Comparison of ENCODE assay signal across 17 cellular contexts in the genomic region with DNA sequence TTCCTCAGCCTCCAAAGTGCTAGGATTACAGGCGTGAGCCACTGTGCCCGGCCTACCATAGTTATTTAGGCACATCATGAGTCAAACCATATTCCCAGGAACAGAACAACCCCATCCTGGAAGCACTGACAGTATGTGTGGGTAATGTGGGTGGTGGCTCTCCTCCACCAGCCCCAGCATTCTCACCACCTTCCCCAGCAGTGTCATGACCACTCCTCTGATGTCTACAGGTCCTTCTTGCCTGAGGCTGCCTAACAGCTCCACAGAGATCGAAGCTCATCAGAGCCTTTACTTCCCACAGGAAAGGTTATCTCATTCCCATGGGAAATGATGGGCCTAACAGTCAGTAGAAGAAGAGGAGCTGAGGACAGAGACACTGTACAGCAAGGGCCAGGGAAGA.
"Had no signal": no experiment of that assay in that cellular context is flagged by ENCODE, and none has a peak within 500 bp of the region (broad histone marks: within the 10 kb centered on the region; RNA-seq: fewer than 3 reads in every experiment).

No MANE protein-coding gene starts in this region.

- H3K9me3 Mint-ChIP-seq: stimulated activated naive CD8-positive, alpha-beta T cell treated with anti-CD3 and anti-CD28 coated beads, Interleukin-15, amount 100 ng/mL, for 72 hours had no signal

- H3K9me3 ChIP-seq: body of pancreas, esophagus muscularis mucosa, testis had no signal

- H3K36me3 Mint-ChIP-seq: activated naive CD4-positive, alpha-beta T cell treated with anti-CD3 and anti-CD28 coated beads, Interleukin-2, amount 50 U/mL, for 24 hours had no signal

- FAIRE-seq: urothelium cell line had no signal

- H3K27me3 ChIP-seq: body of pancreas, esophagus muscularis mucosa, testis had no signal

- DNase-seq: activated B cell treated with CpG ODN at 0.5 μM for 24 hours; activated CD4-positive, alpha-beta T cell treated with anti-CD3 and anti-CD28 coated beads, Interleukin-2, amount 50 U/mL, for 1 hour; activated effector memory CD4-positive, alpha-beta T cell treated with Interleukin-2 at 50 U/mL for 16 hours; activated T-cell treated with anti-CD3 and anti-CD28 coated beads, Interleukin-2, amount 50 U/mL, for 1 hour; dermis blood vessel endothelial cell; endodermal cell; left colon; nephron progenitor cell; stimulated activated CD4-positive, alpha-beta T cell treated with anti-CD3 and anti-CD28 coated beads, Interleukin-15, amount 100 ng/mL, for 24 hours; stimulated activated CD4-positive, alpha-beta T cell treated with anti-CD3 and anti-CD28 coated beads, Interleukin-4, amount 100 ng/mL, for 24 hours; stimulated activated naive CD8-positive, alpha-beta T cell treated with anti-CD3 and anti-CD28 coated beads, Interleukin-15, amount 100 ng/mL, for 72 hours; T-helper 17 cell; testis had no signal

- H3K27ac ChIP-seq: esophagus muscularis mucosa, testis had no signal

- H3K4me1 ChIP-seq: testis had no signal

- H3K4me3 Mint-ChIP-seq: activated B cell treated with CpG ODN at 0.5 μM for 24 hours; activated naive CD4-positive, alpha-beta T cell treated with anti-CD3 and anti-CD28 coated beads, Interleukin-2, amount 50 U/mL, for 24 hours; endodermal cell; nephron progenitor cell; stimulated activated naive CD8-positive, alpha-beta T cell treated with anti-CD3 and anti-CD28 coated beads, Interleukin-15, amount 100 ng/mL, for 72 hours; T-helper 17 cell had no signal

- ATAC-seq: stimulated activated naive CD8-positive, alpha-beta T cell treated with anti-CD3 and anti-CD28 coated beads, Interleukin-15, amount 100 ng/mL, for 72 hours; T-helper 17 cell had no signal

- H3K4me3 ChIP-seq: body of pancreas, esophagus muscularis mucosa, testis had no signal

- H3K27ac Mint-ChIP-seq: activated B cell treated with CpG ODN at 0.5 μM for 24 hours; activated naive CD4-positive, alpha-beta T cell treated with anti-CD3 and anti-CD28 coated beads, Interleukin-2, amount 50 U/mL, for 24 hours; nephron progenitor cell; T-helper 17 cell had no signal

- H3K4me1 Mint-ChIP-seq: activated B cell treated with CpG ODN at 0.5 μM for 24 hours; activated naive CD4-positive, alpha-beta T cell treated with anti-CD3 and anti-CD28 coated beads, Interleukin-2, amount 50 U/mL, for 24 hours; stimulated activated naive CD8-positive, alpha-beta T cell treated with anti-CD3 and anti-CD28 coated beads, Interleukin-15, amount 100 ng/mL, for 72 hours; T-helper 17 cell had no signal

- H3K36me3 ChIP-seq: esophagus muscularis mucosa had no signal

- H3K27me3 Mint-ChIP-seq: activated B cell treated with CpG ODN at 0.5 μM for 24 hours; activated naive CD4-positive, alpha-beta T cell treated with anti-CD3 and anti-CD28 coated beads, Interleukin-2, amount 50 U/mL, for 24 hours; stimulated activated naive CD8-positive, alpha-beta T cell treated with anti-CD3 and anti-CD28 coated beads, Interleukin-15, amount 100 ng/mL, for 72 hours; T-helper 17 cell had no signal
